Comparison of ENCODE assay signal across 8 cellular contexts in genomic region chr5:39948867-39949468, GRCh38.
DNase-seq lines count a peak whose midpoint lies in the region; ATAC-seq, FAIRE-seq and TF ChIP-seq lines count a peak whose summit lies in the region.

No MANE protein-coding gene starts in this region.

- H3K9ac ChIP-seq in mammary epithelial cell (ENCODE audit: insufficient read depth, low read length): no peak overlapping the region

- peak; percentile 62 to 67 for TF ChIP-seq CTCF in mammary epithelial cell (conservative IDR thresholded peaks at IDR 0.05 in 1 of 2, IDR thresholded peaks at IDR 0.05 in 1 of 2; ENCODE audit: extremely low read depth in 1 of 2, insufficient read depth in 1 of 2, low read depth in 1 of 2, low read length in 2 of 2)

- peak; percentile 84 for FAIRE-seq in TTC549 (lab: Jason Lieb, UNC)

- no peaks in the 10 kb centered on the region for H3K4me1 ChIP-seq in mammary epithelial cell (ENCODE audit: insufficient read depth, low read length)

- no peaks in the 10 kb centered on the region for H3K79me2 ChIP-seq in mammary epithelial cell (ENCODE audit: insufficient read depth, low read length)

- ATAC-seq in HG02884 (IDR thresholded peaks at IDR 0.05; ENCODE audit: unreplicated experiment): peak; percentile 96

- no peak overlapping the region for H3K27ac ChIP-seq in mammary epithelial cell (ENCODE audit: insufficient read depth, low read depth, low read length)

- H3K4me3 ChIP-seq in mammary epithelial cell (replicated peaks in 1 of 3; ENCODE audit: insufficient read depth in 1 of 3, low read depth in 2 of 3, low read length in 3 of 3): no peak overlapping the region

- peak; percentile 74 for DNase-seq in activated effector memory CD4-positive, alpha-beta T cell treated with anti-CD3 and anti-CD28 coated beads, Interleukin-2, amount 50 U/mL, for 16 hours
- DNase-seq in activated effector memory CD4-positive, alpha-beta T cell treated with Interleukin-2 at 50 U/mL for 16 hours: no peak
- DNase-seq in NCI-H1930 (lab: John Stamatoyannopoulos, UW) (peak; percentile 54 to 73), mammary epithelial cell (peak; percentile 50), kidney tubule cell (ENCODE audit: low spot score) (peak; percentile 77)
- DNase-seq in stimulated activated CD4-positive, alpha-beta T cell treated with anti-CD3 and anti-CD28 coated beads, TNF-alpha, amount 100 ng/mL, for 24 hours (ENCODE audit: low read depth in 3 of 3): peak; percentile 15 to 65 (median 27)

- 46% methylated on average over 2 of the region's 2 CpGs for WGBS in mammary epithelial cell (ENCODE audit: low coverage, missing lambda C conversion rate)

- in situ Hi-C loops in mammary epithelial cell (cut with MboI; ENCODE audit: low sequenced_read_pairs in 2 of 2): loop anchor here in 1 of 2 donors (5.0 to 10.0 kb wide), 2 partner anchors 234 to 733 kb away; no protein-coding TSS in a partner anchor

- no peaks in the 10 kb centered on the region for H3K27me3 ChIP-seq in mammary epithelial cell (ENCODE audit: insufficient read depth, low read length)

- H3K4me2 ChIP-seq in mammary epithelial cell (ENCODE audit: insufficient read depth, low read depth, low read length): no peak overlapping the region

- dilution Hi-C loops in mammary epithelial cell (cut with HindIII; ENCODE audit: low sequenced_read_pairs): no loop called here

- H4K20me1 ChIP-seq in mammary epithelial cell (ENCODE audit: insufficient read depth, low read length): no peaks in the 10 kb centered on the region

- H3K9me3 ChIP-seq in mammary epithelial cell (replicated peaks; ENCODE audit: insufficient read depth, low read length): no peaks in the 10 kb centered on the region

- intact Hi-C loops in mammary epithelial cell (cut with micrococcal nuclease): loop anchor here (1.0 to 10.0 kb wide), 7 partner anchors 226 to 930 kb away; no protein-coding TSS in a partner anchor

- H2AFZ ChIP-seq in mammary epithelial cell (ENCODE audit: low read depth, low read length): no peak overlapping the region

- no TSS peak for BruUV-seq in mammary epithelial cell (replicated peaks; lab: Mats Ljungman, UMichigan)

- CTCF ChIA-PET in mammary epithelial cell (lab: Charles Lee; ENCODE audit: low non-redundant PET): interaction anchor here (0.6 to 0.8 kb wide), 2 partner anchors 376 to 642 kb away, joined by 3 to 4 read pairs; no protein-coding TSS in a partner anchor

- H3K36me3 ChIP-seq in mammary epithelial cell (ENCODE audit: insufficient read depth, low read length): no peaks in the 10 kb centered on the region
